Comparison of ENCODE assay signal across 10 cellular contexts in the genomic region with DNA sequence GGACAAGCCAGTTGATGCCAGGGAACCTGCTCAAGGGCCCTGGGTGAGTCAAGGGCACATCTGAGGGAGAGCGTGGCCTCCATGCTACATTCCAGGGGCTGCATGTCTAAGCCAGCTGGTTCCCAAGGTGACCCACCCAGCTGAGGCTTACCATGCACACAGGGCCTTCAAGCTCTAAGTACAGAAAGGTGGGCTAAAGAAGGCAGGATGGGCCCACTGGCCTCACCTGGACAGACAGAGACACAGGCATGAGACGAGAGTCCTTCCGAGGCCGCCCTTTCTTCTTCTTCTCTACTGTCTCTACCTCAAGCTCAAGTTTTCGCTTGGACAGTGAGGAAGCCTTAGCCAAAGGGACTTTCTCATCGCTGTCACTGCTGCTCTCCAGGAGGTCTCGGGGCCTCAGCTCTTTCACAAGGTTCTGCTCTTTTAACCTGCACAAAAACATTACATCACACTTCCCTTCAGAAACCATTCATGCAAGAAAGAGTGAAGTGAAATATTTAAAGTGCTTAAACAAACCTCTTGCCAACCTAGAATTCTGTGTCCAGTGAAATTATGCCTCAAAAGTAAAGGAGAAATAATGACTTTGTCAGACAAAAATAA.
A peak's percentile ranks its signal among the peaks of the same experiment; 100 is the strongest.
DNase-seq lines count a peak whose midpoint lies in the region; ATAC-seq and TF ChIP-seq lines count a peak whose summit lies in the region.
"Had no signal": no experiment of that assay in that cellular context is flagged by ENCODE, and none has a peak within 500 bp of the region (broad histone marks: within the 10 kb centered on the region; RNA-seq: fewer than 3 reads in every experiment).

No MANE protein-coding gene starts in this region.

- peaks cover 2% of the 10 kb centered on the region for H3K27me3 Mint-ChIP-seq in glutamatergic neuron (ENCODE audit: unreplicated experiment)
- H3K27me3 Mint-ChIP-seq: dendritic cell treated with granulocyte-macrophage colony-stimulating factor and Interleukin-4, amounts not matched to agents 40 ng/mL and 50 ng/mL, for 4 days had no signal

- 86 to 88% methylated on average over 7 of the region's 7 CpGs for WGBS in upper lobe of left lung, 2 donors

- H3K4me1 ChIP-seq in upper lobe of left lung, result no peaks in the 10 kb centered on the region

- H3K36me3 Mint-ChIP-seq in glutamatergic neuron (ENCODE audit: unreplicated experiment), result peaks cover 11% of the 10 kb centered on the region

- no peak overlapping the region for H3K4me3 ChIP-seq in upper lobe of left lung

- H3K4me3 Mint-ChIP-seq in glutamatergic neuron (ENCODE audit: unreplicated experiment), result no peak overlapping the region
- H3K4me3 Mint-ChIP-seq: dendritic cell treated with granulocyte-macrophage colony-stimulating factor and Interleukin-4, amounts not matched to agents 40 ng/mL and 50 ng/mL, for 4 days had no signal

- H3K9me3 Mint-ChIP-seq in glutamatergic neuron (ENCODE audit: unreplicated experiment), result no peaks in the 10 kb centered on the region
- H3K9me3 Mint-ChIP-seq: dendritic cell treated with granulocyte-macrophage colony-stimulating factor and Interleukin-4, amounts not matched to agents 40 ng/mL and 50 ng/mL, for 4 days had no signal

- DNase-seq in NOMO-1 treated with DMSO at 0.1 percent for 48 hours (lab: John Stamatoyannopoulos, UW; ENCODE audit: unreplicated experiment) (peak; percentile 83), renal cortical epithelial cell (ENCODE audit: low read depth) (peak; percentile 82), glutamatergic neuron (no peak), NCI-H1105 treated with DMSO at 0.1 percent for 48 hours (lab: John Stamatoyannopoulos, UW) (no peak), upper lobe of left lung (no peak)
- no peak for DNase-seq in stimulated activated CD8-positive, alpha-beta memory T cell treated with anti-CD3 and anti-CD28 coated beads, Interleukin-4, amount 100 ng/mL, for 48 hours
- DNase-seq: activated CD4-positive, alpha-beta T cell treated with anti-CD3 and anti-CD28 coated beads, Interleukin-2, amount 50 U/mL, for 1 hour had no signal

- H3K27ac ChIP-seq in upper lobe of left lung, result no peak overlapping the region

- peak; percentile 61 for ATAC-seq in GM18873 (IDR thresholded peaks at IDR 0.05; ENCODE audit: low FRiP score, unreplicated experiment)
- peak; percentile 80 for ATAC-seq in HG02763 (IDR thresholded peaks at IDR 0.05; ENCODE audit: unreplicated experiment)
- ATAC-seq in upper lobe of left lung (ENCODE audit: low FRiP score in 2 of 2), result no peak

- TF ChIP-seq CTCF in glutamatergic neuron (IDR thresholded peaks at IDR 0.05; ENCODE audit: partially characterized antibody, unreplicated experiment), result no peak
- no peak for TF ChIP-seq CTCF in upper lobe of left lung (IDR thresholded peaks at IDR 0.05)

- no peak for TF ChIP-seq POLR2A in upper lobe of left lung (IDR thresholded peaks at IDR 0.05)

- H3K36me3 ChIP-seq in upper lobe of left lung, result peaks cover 18 to 87% (median 65%) of the 10 kb centered on the region in 4 donors

- H3K4me1 Mint-ChIP-seq in glutamatergic neuron (ENCODE audit: low read depth, unreplicated experiment), result no peaks in the 10 kb centered on the region

- no peaks in the 10 kb centered on the region for H3K27me3 ChIP-seq in upper lobe of left lung

- no peak for TF ChIP-seq EP300 in upper lobe of left lung (IDR thresholded peaks at IDR 0.05)

- H3K9me3 ChIP-seq in upper lobe of left lung, result no peaks in the 10 kb centered on the region

- no peak overlapping the region for H3K27ac Mint-ChIP-seq in glutamatergic neuron (ENCODE audit: unreplicated experiment)
- H3K27ac Mint-ChIP-seq: dendritic cell treated with granulocyte-macrophage colony-stimulating factor and Interleukin-4, amounts not matched to agents 40 ng/mL and 50 ng/mL, for 4 days had no signal

Comparison
In these comparisons a context has a peak if more than half of its experiments do, and no peak if none do; other contexts are left out.
1. ATAC-seq: peak in GM18873 (single experiment) and HG02763 (single experiment); none in upper lobe of left lung (0 of 2).
2. DNase-seq: peak in NOMO-1 treated with DMSO at 0.1 percent for 48 hours (single experiment) and renal cortical epithelial cell (single experiment); none in glutamatergic neuron (single experiment), NCI-H1105 treated with DMSO at 0.1 percent for 48 hours (single experiment), upper lobe of left lung (0 of 2) and stimulated activated CD8-positive, alpha-beta memory T cell treated with anti-CD3 and anti-CD28 coated beads, Interleukin-4, amount 100 ng/mL, for 48 hours (single experiment).